ENCODE assay signal across 1 cellular context in genomic region chr3:44355634-44356033, GRCh38.
TF ChIP-seq lines count a peak whose summit lies in the region.

No MANE protein-coding gene starts in this region.

TF ChIP-seq in GM23338, 12 proteins besides CTCF, POLR2A, EP300 and RAD21 (continued from another document):
- TF ChIP-seq ETS1 (IDR thresholded peaks at IDR 0.05) (no peak), POLR2AphosphoS5 (IDR thresholded peaks at IDR 0.05; ENCODE audit: low read depth) (no peak), NANOG (IDR thresholded peaks at IDR 0.05; ENCODE audit: borderline replicate concordance) (no peak), CREB1 (CRISPR knock-in tag; IDR thresholded peaks at IDR 0.05; ENCODE audit: low read depth) (no peak), REST (IDR thresholded peaks at IDR 0.05; ENCODE audit: unreplicated experiment) (no peak), ZNF114 (CRISPR knock-in tag; IDR thresholded peaks at IDR 0.05) (no peak), EZH2phosphoT487 (IDR thresholded peaks at IDR 0.05; ENCODE audit: unreplicated experiment) (no peak), STAT1 (IDR thresholded peaks at IDR 0.05; ENCODE audit: unreplicated experiment) (no peak)
